Comparison of ENCODE assay signal across 1 cellular context in genomic region chr2:236163483-236164200, GRCh38.
TF ChIP-seq lines count a peak whose summit lies in the region.

No MANE protein-coding gene starts in this region.

TF ChIP-seq in H1, 55 proteins besides CTCF, POLR2A, EP300 and RAD21 (continued from another document):
- no peak for TF ChIP-seq POU5F1 (IDR thresholded peaks at IDR 0.05; ENCODE audit: low read depth, low read length)
- no peak for TF ChIP-seq TAF1 (IDR thresholded peaks at IDR 0.05; ENCODE audit: low read depth, low read length)
- TF ChIP-seq, protein P1, sequence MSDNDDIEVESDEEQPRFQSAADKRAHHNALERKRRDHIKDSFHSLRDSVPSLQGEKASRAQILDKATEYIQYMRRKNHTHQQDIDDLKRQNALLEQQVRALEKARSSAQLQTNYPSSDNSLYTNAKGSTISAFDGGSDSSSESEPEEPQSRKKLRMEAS (IDR thresholded peaks at IDR 0.05) = peak; percentile 71; the same call in 1 of the 2 replicates
- TF ChIP-seq NANOG (IDR thresholded peaks at IDR 0.05; ENCODE audit: insufficient read depth, low read depth, low read length, poor library complexity, severe bottlenecking) = no peak
- no peak for TF ChIP-seq CHD1 (IDR thresholded peaks at IDR 0.05; ENCODE audit: low read depth, low read length)
- no peak for TF ChIP-seq SP4 (IDR thresholded peaks at IDR 0.05; ENCODE audit: low read length)
- TF ChIP-seq KDM1A (IDR thresholded peaks at IDR 0.05; ENCODE audit: borderline replicate concordance, low read length) = no peak
- TF ChIP-seq TBP (IDR thresholded peaks at IDR 0.05; ENCODE audit: low read depth, low read length) = no peak
- no peak for TF ChIP-seq SIRT6 (IDR thresholded peaks at IDR 0.05; ENCODE audit: low read length)
- no peak for TF ChIP-seq CREB1 (IDR thresholded peaks at IDR 0.05)
- no peak for TF ChIP-seq RXRA (IDR thresholded peaks at IDR 0.05; ENCODE audit: insufficient read depth, low read depth, low read length)
- 0 out of 4 replicates have a peak, but pooled peaks of 1 of the 2 experiments have one; percentile 33 for TF ChIP-seq HDAC2 (IDR thresholded peaks at IDR 0.05; ENCODE audit: borderline replicate concordance in 1 of 2, low read depth in 2 of 2, low read length in 2 of 2)
- no peak for TF ChIP-seq ASH2L (IDR thresholded peaks at IDR 0.05; ENCODE audit: low read length)
- TF ChIP-seq, protein P2, sequence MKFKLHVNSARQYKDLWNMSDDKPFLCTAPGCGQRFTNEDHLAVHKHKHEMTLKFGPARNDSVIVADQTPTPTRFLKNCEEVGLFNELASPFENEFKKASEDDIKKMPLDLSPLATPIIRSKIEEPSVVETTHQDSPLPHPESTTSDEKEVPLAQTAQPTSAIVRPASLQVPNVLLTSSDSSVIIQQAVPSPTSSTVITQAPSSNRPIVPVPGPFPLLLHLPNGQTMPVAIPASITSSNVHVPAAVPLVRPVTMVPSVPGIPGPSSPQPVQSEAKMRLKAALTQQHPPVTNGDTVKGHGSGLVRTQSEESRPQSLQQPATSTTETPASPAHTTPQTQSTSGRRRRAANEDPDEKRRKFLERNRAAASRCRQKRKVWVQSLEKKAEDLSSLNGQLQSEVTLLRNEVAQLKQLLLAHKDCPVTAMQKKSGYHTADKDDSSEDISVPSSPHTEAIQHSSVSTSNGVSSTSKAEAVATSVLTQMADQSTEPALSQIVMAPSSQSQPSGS (IDR thresholded peaks at IDR 0.05; ENCODE audit: low read length) = no peak
- TF ChIP-seq GTF2F1 (IDR thresholded peaks at IDR 0.05; ENCODE audit: borderline replicate concordance, low read depth, low read length) = no peak
- peak; percentile 14 for TF ChIP-seq RNF2 (IDR thresholded peaks at IDR 0.05; ENCODE audit: borderline replicate concordance, low read depth, low read length, missing control alignments, poor library complexity, severe bottlenecking)
- no peak for TF ChIP-seq SIX5 (IDR thresholded peaks at IDR 0.05; ENCODE audit: low read depth, low read length)
- no peak for TF ChIP-seq TEAD4 (IDR thresholded peaks at IDR 0.05; ENCODE audit: low read depth, low read length)
- no peak for TF ChIP-seq HDAC6 (IDR thresholded peaks at IDR 0.05; ENCODE audit: low read depth, low read length)
- no peak for TF ChIP-seq TAF7 (optimal IDR thresholded peaks at IDR 0.05; ENCODE audit: borderline replicate concordance, low read depth, low read length)
- TF ChIP-seq, protein P3, sequence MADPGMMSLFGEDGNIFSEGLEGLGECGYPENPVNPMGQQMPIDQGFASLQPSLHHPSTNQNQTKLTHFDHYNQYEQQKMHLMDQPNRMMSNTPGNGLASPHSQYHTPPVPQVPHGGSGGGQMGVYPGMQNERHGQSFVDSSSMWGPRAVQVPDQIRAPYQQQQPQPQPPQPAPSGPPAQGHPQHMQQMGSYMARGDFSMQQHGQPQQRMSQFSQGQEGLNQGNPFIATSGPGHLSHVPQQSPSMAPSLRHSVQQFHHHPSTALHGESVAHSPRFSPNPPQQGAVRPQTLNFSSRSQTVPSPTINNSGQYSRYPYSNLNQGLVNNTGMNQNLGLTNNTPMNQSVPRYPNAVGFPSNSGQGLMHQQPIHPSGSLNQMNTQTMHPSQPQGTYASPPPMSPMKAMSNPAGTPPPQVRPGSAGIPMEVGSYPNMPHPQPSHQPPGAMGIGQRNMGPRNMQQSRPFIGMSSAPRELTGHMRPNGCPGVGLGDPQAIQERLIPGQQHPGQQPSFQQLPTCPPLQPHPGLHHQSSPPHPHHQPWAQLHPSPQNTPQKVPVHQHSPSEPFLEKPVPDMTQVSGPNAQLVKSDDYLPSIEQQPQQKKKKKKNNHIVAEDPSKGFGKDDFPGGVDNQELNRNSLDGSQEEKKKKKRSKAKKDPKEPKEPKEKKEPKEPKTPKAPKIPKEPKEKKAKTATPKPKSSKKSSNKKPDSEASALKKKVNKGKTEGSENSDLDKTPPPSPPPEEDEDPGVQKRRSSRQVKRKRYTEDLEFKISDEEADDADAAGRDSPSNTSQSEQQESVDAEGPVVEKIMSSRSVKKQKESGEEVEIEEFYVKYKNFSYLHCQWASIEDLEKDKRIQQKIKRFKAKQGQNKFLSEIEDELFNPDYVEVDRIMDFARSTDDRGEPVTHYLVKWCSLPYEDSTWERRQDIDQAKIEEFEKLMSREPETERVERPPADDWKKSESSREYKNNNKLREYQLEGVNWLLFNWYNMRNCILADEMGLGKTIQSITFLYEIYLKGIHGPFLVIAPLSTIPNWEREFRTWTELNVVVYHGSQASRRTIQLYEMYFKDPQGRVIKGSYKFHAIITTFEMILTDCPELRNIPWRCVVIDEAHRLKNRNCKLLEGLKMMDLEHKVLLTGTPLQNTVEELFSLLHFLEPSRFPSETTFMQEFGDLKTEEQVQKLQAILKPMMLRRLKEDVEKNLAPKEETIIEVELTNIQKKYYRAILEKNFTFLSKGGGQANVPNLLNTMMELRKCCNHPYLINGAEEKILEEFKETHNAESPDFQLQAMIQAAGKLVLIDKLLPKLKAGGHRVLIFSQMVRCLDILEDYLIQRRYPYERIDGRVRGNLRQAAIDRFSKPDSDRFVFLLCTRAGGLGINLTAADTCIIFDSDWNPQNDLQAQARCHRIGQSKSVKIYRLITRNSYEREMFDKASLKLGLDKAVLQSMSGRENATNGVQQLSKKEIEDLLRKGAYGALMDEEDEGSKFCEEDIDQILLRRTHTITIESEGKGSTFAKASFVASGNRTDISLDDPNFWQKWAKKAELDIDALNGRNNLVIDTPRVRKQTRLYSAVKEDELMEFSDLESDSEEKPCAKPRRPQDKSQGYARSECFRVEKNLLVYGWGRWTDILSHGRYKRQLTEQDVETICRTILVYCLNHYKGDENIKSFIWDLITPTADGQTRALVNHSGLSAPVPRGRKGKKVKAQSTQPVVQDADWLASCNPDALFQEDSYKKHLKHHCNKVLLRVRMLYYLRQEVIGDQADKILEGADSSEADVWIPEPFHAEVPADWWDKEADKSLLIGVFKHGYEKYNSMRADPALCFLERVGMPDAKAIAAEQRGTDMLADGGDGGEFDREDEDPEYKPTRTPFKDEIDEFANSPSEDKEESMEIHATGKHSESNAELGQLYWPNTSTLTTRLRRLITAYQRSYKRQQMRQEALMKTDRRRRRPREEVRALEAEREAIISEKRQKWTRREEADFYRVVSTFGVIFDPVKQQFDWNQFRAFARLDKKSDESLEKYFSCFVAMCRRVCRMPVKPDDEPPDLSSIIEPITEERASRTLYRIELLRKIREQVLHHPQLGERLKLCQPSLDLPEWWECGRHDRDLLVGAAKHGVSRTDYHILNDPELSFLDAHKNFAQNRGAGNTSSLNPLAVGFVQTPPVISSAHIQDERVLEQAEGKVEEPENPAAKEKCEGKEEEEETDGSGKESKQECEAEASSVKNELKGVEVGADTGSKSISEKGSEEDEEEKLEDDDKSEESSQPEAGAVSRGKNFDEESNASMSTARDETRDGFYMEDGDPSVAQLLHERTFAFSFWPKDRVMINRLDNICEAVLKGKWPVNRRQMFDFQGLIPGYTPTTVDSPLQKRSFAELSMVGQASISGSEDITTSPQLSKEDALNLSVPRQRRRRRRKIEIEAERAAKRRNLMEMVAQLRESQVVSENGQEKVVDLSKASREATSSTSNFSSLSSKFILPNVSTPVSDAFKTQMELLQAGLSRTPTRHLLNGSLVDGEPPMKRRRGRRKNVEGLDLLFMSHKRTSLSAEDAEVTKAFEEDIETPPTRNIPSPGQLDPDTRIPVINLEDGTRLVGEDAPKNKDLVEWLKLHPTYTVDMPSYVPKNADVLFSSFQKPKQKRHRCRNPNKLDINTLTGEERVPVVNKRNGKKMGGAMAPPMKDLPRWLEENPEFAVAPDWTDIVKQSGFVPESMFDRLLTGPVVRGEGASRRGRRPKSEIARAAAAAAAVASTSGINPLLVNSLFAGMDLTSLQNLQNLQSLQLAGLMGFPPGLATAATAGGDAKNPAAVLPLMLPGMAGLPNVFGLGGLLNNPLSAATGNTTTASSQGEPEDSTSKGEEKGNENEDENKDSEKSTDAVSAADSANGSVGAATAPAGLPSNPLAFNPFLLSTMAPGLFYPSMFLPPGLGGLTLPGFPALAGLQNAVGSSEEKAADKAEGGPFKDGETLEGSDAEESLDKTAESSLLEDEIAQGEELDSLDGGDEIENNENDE (IDR thresholded peaks at IDR 0.05; ENCODE audit: insufficient replicate concordance, low read length) = no peak
- TF ChIP-seq TCF12 (IDR thresholded peaks at IDR 0.05; ENCODE audit: low read depth, low read length) = no peak
- no peak for TF ChIP-seq ZNF274 (IDR thresholded peaks at IDR 0.05; ENCODE audit: borderline replicate concordance, extremely low read depth, low read length)
- no peak for TF ChIP-seq SAP30 (IDR thresholded peaks at IDR 0.05; ENCODE audit: insufficient read depth, insufficient replicate concordance, low read length)
- TF ChIP-seq MAFK (IDR thresholded peaks at IDR 0.05; ENCODE audit: low read depth, low read length) = no peak
- TF ChIP-seq NRF1 (IDR thresholded peaks at IDR 0.05; ENCODE audit: low read depth, low read length) = no peak
- TF ChIP-seq CTBP2 (IDR thresholded peaks at IDR 0.05; ENCODE audit: borderline replicate concordance, insufficient read depth, insufficient read length, low read length) = no peak
- no peak for TF ChIP-seq BCL11A (IDR thresholded peaks at IDR 0.05; ENCODE audit: low read depth in 2 of 2, low read length in 2 of 2)
- peak; percentile 23; the same call in 1 of the 2 replicates for TF ChIP-seq RBBP5 (IDR thresholded peaks at IDR 0.05; ENCODE audit: borderline replicate concordance, low read depth, low read length)
- TF ChIP-seq EZH2 (IDR thresholded peaks at IDR 0.05; ENCODE audit: low read depth, low read length, severe bottlenecking) = peak; percentile 92
- TF ChIP-seq GABPA (IDR thresholded peaks at IDR 0.05; ENCODE audit: borderline replicate concordance, insufficient read depth, low read length) = no peak
- no peak for TF ChIP-seq BACH1 (IDR thresholded peaks at IDR 0.05; ENCODE audit: low read length)
- TF ChIP-seq SP1 (IDR thresholded peaks at IDR 0.05; ENCODE audit: low read depth, low read length) = no peak
- TF ChIP-seq SP2 (IDR thresholded peaks at IDR 0.05; ENCODE audit: low read length) = no peak
- TF ChIP-seq ATF3 (IDR thresholded peaks at IDR 0.05; ENCODE audit: insufficient read depth, low read depth, low read length) = no peak
- TF ChIP-seq CHD2 (IDR thresholded peaks at IDR 0.05; ENCODE audit: low read length) = no peak; the same call in 1 of the 2 replicates
- no peak for TF ChIP-seq JUN (IDR thresholded peaks at IDR 0.05; ENCODE audit: low read depth, low read length)
- no peak for TF ChIP-seq CBX8 (IDR thresholded peaks at IDR 0.05; ENCODE audit: borderline replicate concordance, low read depth, low read length)
- peak; percentile 90 for TF ChIP-seq SUZ12 (IDR thresholded peaks at IDR 0.05; ENCODE audit: low read length)
